ENCODE assay signal across 9 cellular contexts in the genomic region with DNA sequence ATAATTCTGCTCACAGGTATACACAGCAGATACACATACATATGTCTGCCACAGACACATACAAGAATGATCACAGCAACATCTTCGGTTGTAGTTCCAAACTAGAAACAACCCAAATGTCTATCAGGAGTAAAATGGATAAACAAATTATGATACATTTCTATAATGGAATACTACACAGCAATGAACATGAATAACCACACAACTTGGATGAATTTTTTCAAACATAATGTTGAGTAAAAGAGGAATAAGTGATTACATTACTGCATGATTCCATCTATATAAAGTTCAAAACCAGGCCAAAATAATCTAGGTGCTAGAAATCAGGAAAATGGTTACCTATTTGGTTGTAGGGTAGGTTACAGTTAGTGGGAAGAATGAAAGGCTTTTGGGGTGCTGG. TPM values are rescaled to one million over a fixed set of nuclear protein-coding genes. Genes with fewer than 3 reads are reported as not detected.
"Had no signal": no experiment of that assay in that cellular context is flagged by ENCODE, and none has a peak within 500 bp of the region (broad histone marks: within the 10 kb centered on the region; RNA-seq: fewer than 3 reads in every experiment).

No MANE protein-coding gene starts in this region.

- DNase-seq: IMR-90, KBM-7, KG1 had no signal

- ATAC-seq: HepG2 had no signal

- H3K9ac ChIP-seq: KMS-11 had no signal

- H3K27ac Mint-ChIP-seq: IgD-negative memory B cell had no signal

- H3K27ac ChIP-seq: HL-60, KMS-11 had no signal

- H3K4me3 Mint-ChIP-seq: IgD-negative memory B cell had no signal

- H3K4me2 ChIP-seq: KMS-11 had no signal

- FAIRE-seq: HepG2 had no signal

RNA-seq across cellular contexts. Expression of gene EGFLAM, which starts 4.6 kb away (rescaled TPM):
- total RNA-seq: HepG2, HT-29, HT1080 had no signal
- polyA plus RNA-seq: HepG2, IgD-negative memory B cell had no signal
